In the genomic region with DNA sequence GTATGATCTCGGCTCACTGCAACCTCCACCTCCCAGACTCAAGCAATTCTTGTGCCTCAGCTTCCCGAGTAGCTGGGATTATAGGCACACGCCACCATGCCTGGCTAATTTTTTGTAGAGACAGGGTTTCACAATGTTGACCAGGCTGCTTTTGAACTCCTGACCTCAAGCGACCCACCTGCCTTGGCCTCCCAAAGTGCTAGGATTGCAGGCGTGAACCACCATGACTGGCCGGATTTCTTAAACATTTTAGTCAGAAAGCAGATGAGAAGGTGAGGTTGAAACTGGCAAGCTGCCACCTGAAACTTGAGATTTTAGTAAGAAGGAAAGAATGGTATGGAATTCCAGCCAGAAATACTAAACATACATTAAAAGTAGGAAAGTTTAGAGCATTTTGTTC, we compare ENCODE assay signal across 19 cellular contexts. TPM values are rescaled to one million over a fixed set of nuclear protein-coding genes. Genes with fewer than 3 reads are reported as not detected.
DNase-seq lines count a peak whose midpoint lies in the region; TF ChIP-seq lines count a peak whose summit lies in the region.
"Had no signal": no experiment of that assay in that cellular context is flagged by ENCODE, and none has a peak within 500 bp of the region (broad histone marks: within the 10 kb centered on the region; RNA-seq: fewer than 3 reads in every experiment).

No MANE protein-coding gene starts in this region.

- H3K9me3 Mint-ChIP-seq in mesothelial cell of epicardium, result peaks cover 17% of the 10 kb centered on the region
- H3K9me3 Mint-ChIP-seq in neural progenitor cell, result peaks cover 4% of the 10 kb centered on the region
- H3K9me3 Mint-ChIP-seq: activated CD4-positive, alpha-beta T cell treated with anti-CD3 and anti-CD28 coated beads, Interleukin-2, amount 10 ng/mL, durations not matched to agents 24 days and 14 days had no signal

- no peak overlapping the region for H3K4me2 ChIP-seq in neural progenitor cell

- H3K36me3 ChIP-seq in neural progenitor cell, result no peaks in the 10 kb centered on the region
- no peaks in the 10 kb centered on the region for H3K36me3 ChIP-seq in BE2C
- H3K36me3 ChIP-seq: right atrium auricular region had no signal

- H3K9me3 ChIP-seq in neural progenitor cell (ENCODE audit: low read depth), result no peaks in the 10 kb centered on the region
- no peaks in the 10 kb centered on the region for H3K9me3 ChIP-seq in BE2C
- H3K9me3 ChIP-seq: right atrium auricular region had no signal

- H3K4me3 ChIP-seq in choroid plexus epithelial cell (ENCODE audit: low read depth, low read length) (no peak overlapping the region), neural progenitor cell (no peak overlapping the region), BE2C (ENCODE audit: low read depth, low read length) (no peak overlapping the region)
- H3K4me3 ChIP-seq: right atrium auricular region had no signal

- no peak overlapping the region for H3K9ac ChIP-seq in neural progenitor cell

- TF ChIP-seq CTCF in choroid plexus epithelial cell (conservative IDR thresholded peaks at IDR 0.05; ENCODE audit: low read depth, low read length) (no peak), mesothelial cell of epicardium (IDR thresholded peaks at IDR 0.05; ENCODE audit: unreplicated experiment) (no peak), neural progenitor cell (IDR thresholded peaks at IDR 0.05) (no peak), BE2C (IDR thresholded peaks at IDR 0.05; ENCODE audit: low read depth, low read length) (no peak)

- H3K27me3 Mint-ChIP-seq in mesothelial cell of epicardium (ENCODE audit: low read depth) (no peaks in the 10 kb centered on the region), neural progenitor cell (ENCODE audit: insufficient read depth, low read depth) (no peaks in the 10 kb centered on the region)

- H3K27me3 ChIP-seq in neural progenitor cell, result no peaks in the 10 kb centered on the region
- no peaks in the 10 kb centered on the region for H3K27me3 ChIP-seq in BE2C

- H3K4me1 ChIP-seq in neural progenitor cell (no peaks in the 10 kb centered on the region), BE2C (no peaks in the 10 kb centered on the region)

- H3F3A ChIP-seq in neural progenitor cell (ENCODE audit: low read depth), result no peaks in the 10 kb centered on the region

- H4K20me1 ChIP-seq in neural progenitor cell (ENCODE audit: low read depth), result no peaks in the 10 kb centered on the region

- no peak overlapping the region for H3K27ac ChIP-seq in neural progenitor cell
- H3K27ac ChIP-seq: 22Rv1, right atrium auricular region had no signal

- H3K4me1 Mint-ChIP-seq in mesothelial cell of epicardium (peaks cover 7% of the 10 kb centered on the region), neural progenitor cell (no peaks in the 10 kb centered on the region)
- H3K4me1 Mint-ChIP-seq: brain had no signal

- DNase-seq in DMS 273 (lab: John Stamatoyannopoulos, UW; ENCODE audit: unreplicated experiment), result peak; percentile 41
- DNase-seq in DMS 273 treated with DMSO at 0.1 percent for 48 hours (lab: John Stamatoyannopoulos, UW), result no peak
- DNase-seq in RPMI7951 (ENCODE audit: low read depth), result peak; percentile 19
- peak; percentile 79 for DNase-seq in choroid plexus epithelial cell (ENCODE audit: low read depth)
- no peak for DNase-seq in mesothelial cell of epicardium (ENCODE audit: low spot score in 2 of 2, unreplicated experiment in 2 of 2)
- DNase-seq in neural progenitor cell (ENCODE audit: low spot score), result no peak
- no peak for DNase-seq in NOMO-1 treated with dmso at 0.1 percent for 144 hours (lab: John Stamatoyannopoulos, UW; ENCODE audit: unreplicated experiment)
- DNase-seq in BE2C, result no peak
- DNase-seq: activated CD4-positive, alpha-beta T cell treated with anti-CD3 and anti-CD28 coated beads, Interleukin-2, amount 10 ng/mL, durations not matched to agents 24 days and 14 days; DMS79 treated with DMSO at 0.1 percent for 48 hours; hypothalamus; MM.1S; NCI-H187 treated with DMSO at 0.1 percent for 48 hours; NCI-H510A; stimulated activated naive CD8-positive, alpha-beta T cell treated with anti-CD3 and anti-CD28 coated beads, Interleukin-15, Interleukin-2, amounts not matched to agents 100 U/mL and 50 U/mL, for 24 hours; trophoblast cell had no signal

- H3K27ac Mint-ChIP-seq in mesothelial cell of epicardium (peak overlapping the region; percentile 91), neural progenitor cell (no peak overlapping the region)
- H3K27ac Mint-ChIP-seq: activated CD4-positive, alpha-beta T cell treated with anti-CD3 and anti-CD28 coated beads, Interleukin-2, amount 10 ng/mL, durations not matched to agents 24 days and 14 days; brain had no signal

- no peak overlapping the region for H2AFZ ChIP-seq in neural progenitor cell (replicated peaks)

- H3K4me3 Mint-ChIP-seq in mesothelial cell of epicardium (no peak overlapping the region), neural progenitor cell (no peak overlapping the region)
- H3K4me3 Mint-ChIP-seq: activated CD4-positive, alpha-beta T cell treated with anti-CD3 and anti-CD28 coated beads, Interleukin-2, amount 10 ng/mL, durations not matched to agents 24 days and 14 days; brain had no signal

- H3K79me2 ChIP-seq in neural progenitor cell (ENCODE audit: low read depth), result no peaks in the 10 kb centered on the region

- H3K36me3 Mint-ChIP-seq in mesothelial cell of epicardium (peaks cover 19% of the 10 kb centered on the region), neural progenitor cell (peaks cover 23% of the 10 kb centered on the region)

RNA-seq across cellular contexts. Expression of a gene that starts 31.9 kb away (rescaled TPM):
- 6.0 and 8.9 TPM in 2 replicates for total RNA-seq in RPMI7951 (2014; rRNA removed; shearing (Covaris generic))
- total RNA-seq in mesothelial cell of epicardium (27.4 to 29.9 TPM (median 29.7 TPM) in 3 replicates), neural progenitor cell (ENCODE audit: low replicate concordance) (72.4 and 107 TPM in 2 replicates)
- polyA plus RNA-seq in BE2C (2012; ENCODE audit: insufficient read depth, insufficient read length, low read depth), result 9.6 TPM

RNA-seq across cellular contexts. Expression of a gene that starts 33.1 kb away (rescaled TPM):
- 127 and 164 TPM in 2 replicates for total RNA-seq in RPMI7951 (2014; rRNA removed; shearing (Covaris generic))
- total RNA-seq in mesothelial cell of epicardium (120 to 124 TPM (median 123 TPM) in 3 replicates), neural progenitor cell (ENCODE audit: low replicate concordance) (198 and 296 TPM in 2 replicates)
- polyA plus RNA-seq in BE2C (2012; ENCODE audit: insufficient read depth, insufficient read length, low read depth), result 51.7 TPM

RNA-seq across cellular contexts. Expression of a gene that starts 59.2 kb away (rescaled TPM):
- total RNA-seq in RPMI7951 (2014; rRNA removed; shearing (Covaris generic)), result 124 and 133 TPM in 2 replicates
- total RNA-seq in mesothelial cell of epicardium, result 44.0 to 47.0 TPM (median 45.4 TPM) in 3 replicates
- 98.5 and 146 TPM in 2 replicates for total RNA-seq in neural progenitor cell (ENCODE audit: low replicate concordance)
- 21.4 TPM for polyA plus RNA-seq in BE2C (2012; ENCODE audit: insufficient read depth, insufficient read length, low read depth)

Comparison
In these comparisons a context has a peak if more than half of its experiments do, and no peak if none do; other contexts are left out.
1. DNase-seq: peak in DMS 273 (single experiment), RPMI7951 (single experiment) and choroid plexus epithelial cell (single experiment); none in DMS 273 treated with DMSO at 0.1 percent for 48 hours (single experiment), mesothelial cell of epicardium (0 of 2), neural progenitor cell (single experiment), NOMO-1 treated with dmso at 0.1 percent for 144 hours (single experiment) and BE2C (single experiment).